1 cellular context compared by ENCODE assay signal in genomic region chr6:108666656-108667260, GRCh38.
A peak's percentile ranks its signal among the peaks of the same experiment; 100 is the strongest.
TF ChIP-seq lines count a peak whose summit lies in the region.

No MANE protein-coding gene starts in this region.

TF ChIP-seq in H1, 55 proteins besides CTCF, POLR2A, EP300 and RAD21:
- TF ChIP-seq EZH2 (IDR thresholded peaks at IDR 0.05; ENCODE audit: low read depth, low read length, severe bottlenecking) = no peak
- TF ChIP-seq CEBPB (IDR thresholded peaks at IDR 0.05; ENCODE audit: low read depth, low read length) = no peak
- no peak for TF ChIP-seq CHD7 (IDR thresholded peaks at IDR 0.05; ENCODE audit: insufficient replicate concordance, low read length)
- TF ChIP-seq TAF7 (optimal IDR thresholded peaks at IDR 0.05; ENCODE audit: borderline replicate concordance, low read depth, low read length) = no peak
- no peak for TF ChIP-seq KDM5A (IDR thresholded peaks at IDR 0.05; ENCODE audit: low read length)
- no peak for TF ChIP-seq MAX (IDR thresholded peaks at IDR 0.05)
- TF ChIP-seq USF2 (IDR thresholded peaks at IDR 0.05; ENCODE audit: low read length) = no peak
- no peak for TF ChIP-seq SP2 (IDR thresholded peaks at IDR 0.05; ENCODE audit: low read length)
- TF ChIP-seq SUZ12 (IDR thresholded peaks at IDR 0.05; ENCODE audit: low read length) = no peak
- TF ChIP-seq CBX8 (IDR thresholded peaks at IDR 0.05; ENCODE audit: borderline replicate concordance, low read depth, low read length) = no peak
- no peak for TF ChIP-seq RNF2 (IDR thresholded peaks at IDR 0.05; ENCODE audit: borderline replicate concordance, low read depth, low read length, missing control alignments, poor library complexity, severe bottlenecking)
- peak; percentile 19; the same call in 1 of the 2 replicates for TF ChIP-seq RXRA (IDR thresholded peaks at IDR 0.05; ENCODE audit: insufficient read depth, low read depth, low read length)
- TF ChIP-seq KDM1A (IDR thresholded peaks at IDR 0.05; ENCODE audit: borderline replicate concordance, low read length) = no peak
- TF ChIP-seq CTBP2 (IDR thresholded peaks at IDR 0.05; ENCODE audit: borderline replicate concordance, insufficient read depth, insufficient read length, low read length) = no peak
- 0 out of 2 replicates have a peak, but pooled peaks have one; percentile 20 for TF ChIP-seq YY1 (IDR thresholded peaks at IDR 0.05; ENCODE audit: low read depth, low read length)
- TF ChIP-seq KDM4A (IDR thresholded peaks at IDR 0.05; ENCODE audit: low read depth, low read length, severe bottlenecking) = no peak
- TF ChIP-seq POU5F1 (IDR thresholded peaks at IDR 0.05; ENCODE audit: low read depth, low read length) = 0 out of 2 replicates have a peak, but pooled peaks have one; percentile 29
- TF ChIP-seq RBBP5 (IDR thresholded peaks at IDR 0.05; ENCODE audit: borderline replicate concordance, low read depth, low read length) = no peak
- TF ChIP-seq SIX5 (IDR thresholded peaks at IDR 0.05; ENCODE audit: low read depth, low read length) = no peak
- TF ChIP-seq HDAC2 (IDR thresholded peaks at IDR 0.05; ENCODE audit: borderline replicate concordance in 1 of 2, low read depth in 2 of 2, low read length in 2 of 2) = 0 out of 4 replicates have a peak, but pooled peaks of 1 of the 2 experiments have one; percentile 30
- no peak for TF ChIP-seq NRF1 (IDR thresholded peaks at IDR 0.05; ENCODE audit: low read depth, low read length)
- TF ChIP-seq CREB1 (IDR thresholded peaks at IDR 0.05) = no peak
- no peak for TF ChIP-seq MAFK (IDR thresholded peaks at IDR 0.05; ENCODE audit: low read depth, low read length)
- TF ChIP-seq RFX5 (IDR thresholded peaks at IDR 0.05; ENCODE audit: borderline replicate concordance, low read depth, low read length) = no peak
- TF ChIP-seq JUN (IDR thresholded peaks at IDR 0.05; ENCODE audit: low read depth, low read length) = no peak
- no peak for TF ChIP-seq SIRT6 (IDR thresholded peaks at IDR 0.05; ENCODE audit: low read length)
- TF ChIP-seq CHD2 (IDR thresholded peaks at IDR 0.05; ENCODE audit: low read length) = no peak
- TF ChIP-seq TEAD4 (IDR thresholded peaks at IDR 0.05; ENCODE audit: low read depth, low read length) = 0 out of 2 replicates have a peak, but pooled peaks have one; percentile 12
- TF ChIP-seq POLR2AphosphoS5 (IDR thresholded peaks at IDR 0.05; ENCODE audit: low read depth, low read length) = no peak
- no peak for TF ChIP-seq HDAC6 (IDR thresholded peaks at IDR 0.05; ENCODE audit: low read depth, low read length)
- TF ChIP-seq NANOG (IDR thresholded peaks at IDR 0.05; ENCODE audit: insufficient read depth, low read depth, low read length, poor library complexity, severe bottlenecking) = peak; percentile 83
- TF ChIP-seq BACH1 (IDR thresholded peaks at IDR 0.05; ENCODE audit: low read length) = no peak
- TF ChIP-seq, protein P1, sequence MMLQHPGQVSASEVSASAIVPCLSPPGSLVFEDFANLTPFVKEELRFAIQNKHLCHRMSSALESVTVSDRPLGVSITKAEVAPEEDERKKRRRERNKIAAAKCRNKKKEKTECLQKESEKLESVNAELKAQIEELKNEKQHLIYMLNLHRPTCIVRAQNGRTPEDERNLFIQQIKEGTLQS (IDR thresholded peaks at IDR 0.05; ENCODE audit: insufficient read depth, low read depth, low read length) = no peak
TF ChIP-seq in H1: peak in this region for 6.
